In genomic region chr17:65485388-65486299, GRCh38 we compare ENCODE assay signal across 16 cellular contexts.
DNase-seq lines count a peak whose midpoint lies in the region; ATAC-seq and TF ChIP-seq lines count a peak whose summit lies in the region.
"Had no signal": no experiment of that assay in that cellular context is flagged by ENCODE, and none has a peak within 500 bp of the region (broad histone marks: within the 10 kb centered on the region; RNA-seq: fewer than 3 reads in every experiment).

No MANE protein-coding gene starts in this region.

- H3K4me1 ChIP-seq in ascending aorta: peaks cover 4 to 12% of the 10 kb centered on the region in 2 donors
- peaks cover 0 to 8% (median 0%) of the 10 kb centered on the region in 12 donors for H3K4me1 ChIP-seq in heart left ventricle
- H3K4me1 ChIP-seq in sigmoid colon: no peaks in the 10 kb centered on the region

- CTCF ChIA-PET in WTC11 (lab: Charles Lee): interaction anchor here (1.3 kb wide), 1 partner anchor 73 kb away, joined by 3 read pairs; no protein-coding TSS in a partner anchor

- peak; percentile 34 for DNase-seq in NCI-H1092 treated with DMSO at 0.1 percent for 48 hours (lab: John Stamatoyannopoulos, UW)
- DNase-seq in NCI-H1092 (lab: John Stamatoyannopoulos, UW): no peak
- peak; percentile 69 to 93 for DNase-seq in ascending aorta (ENCODE audit: low spot score in 2 of 2)
- peak; percentile 12 to 81 (median 33) for DNase-seq in heart left ventricle
- peak; percentile 53 for DNase-seq in sigmoid colon
- no peak for DNase-seq in WTC11 (ENCODE audit: low spot score)
- no peak for DNase-seq in NCI-H1105 treated with DMSO at 0.1 percent for 48 hours (lab: John Stamatoyannopoulos, UW)
- DNase-seq: 8988T; activated CD8-positive, alpha-beta memory T cell treated with anti-CD3 and anti-CD28 coated beads, Interleukin-2, amount 50 U/mL, for 48 hours; foreskin melanocyte; H9; Karpas-422; NCI-H187; SK-N-SH had no signal

- H3K4me1 Mint-ChIP-seq in WTC11: no peaks in the 10 kb centered on the region; the same call in 1 of the 2 replicates

- no peak overlapping the region for H3K27ac Mint-ChIP-seq in WTC11
- H3K27ac Mint-ChIP-seq: H9 had no signal

- no peak for TF ChIP-seq CTCF in ascending aorta (IDR thresholded peaks at IDR 0.05)
- no peak for TF ChIP-seq CTCF in heart left ventricle (IDR thresholded peaks at IDR 0.05)
- no peak for TF ChIP-seq CTCF in sigmoid colon (IDR thresholded peaks at IDR 0.05)
- TF ChIP-seq CTCF in WTC11 (IDR thresholded peaks at IDR 0.05): no peak

- no peak for TF ChIP-seq EP300 in sigmoid colon (IDR thresholded peaks at IDR 0.05)

- H3K27me3 ChIP-seq in ascending aorta (no peaks in the 10 kb centered on the region), heart left ventricle (no peaks in the 10 kb centered on the region), sigmoid colon (no peaks in the 10 kb centered on the region)

- TF ChIP-seq POLR2A in heart left ventricle (IDR thresholded peaks at IDR 0.05): no peak
- no peak for TF ChIP-seq POLR2A in sigmoid colon (IDR thresholded peaks at IDR 0.05)

- H3K27ac ChIP-seq in ascending aorta (peak overlapping the region; percentile 87 to 91), heart left ventricle (peak overlapping the region in 1 of 12 donors; percentile 33), sigmoid colon (no peak overlapping the region)
- H3K27ac ChIP-seq: VCaP had no signal

- WGBS in heart left ventricle, 4 donors: 34 to 58% (median 42%) methylated on average over 9 of the region's 9 CpGs
- WGBS in sigmoid colon, 2 donors: 62 to 70% methylated on average over 9 of the region's 9 CpGs

- H3K9me3 ChIP-seq in ascending aorta: no peaks in the 10 kb centered on the region
- no peaks in the 10 kb centered on the region for H3K9me3 ChIP-seq in heart left ventricle
- no peaks in the 10 kb centered on the region for H3K9me3 ChIP-seq in sigmoid colon
- H3K9me3 ChIP-seq: SK-N-SH had no signal

- H3K4me3 ChIP-seq in ascending aorta (no peak overlapping the region), heart left ventricle (no peak overlapping the region), sigmoid colon (no peak overlapping the region)

- POLR2A ChIA-PET in WTC11 (lab: Charles Lee): no interaction called here

- no peaks in the 10 kb centered on the region for H3K27me3 Mint-ChIP-seq in WTC11 (ENCODE audit: low read depth)

- H3K9me3 Mint-ChIP-seq in WTC11: peaks cover 29% of the 10 kb centered on the region

- intact Hi-C loops in ascending aorta (cut with DNase I): loop anchor here (1.0 to 5.0 kb wide), 4 partner anchors 13 to 73 kb away; no protein-coding TSS in a partner anchor
- intact Hi-C loops in heart left ventricle (cut with DNase I): no loop called here
- intact Hi-C loops in sigmoid colon (cut with DNase I): no loop called here

- H3K36me3 ChIP-seq in ascending aorta (no peaks in the 10 kb centered on the region), heart left ventricle (no peaks in the 10 kb centered on the region), sigmoid colon (no peaks in the 10 kb centered on the region)

- ATAC-seq in heart left ventricle (peak; percentile 73 to 90 (median 82)), WTC11 (no peak), HG03095 (IDR thresholded peaks at IDR 0.05; ENCODE audit: unreplicated experiment) (no peak)

- no peak overlapping the region for H3K4me3 Mint-ChIP-seq in WTC11
- H3K4me3 Mint-ChIP-seq: H9 had no signal

- peaks cover 5% of the 10 kb centered on the region for H3K36me3 Mint-ChIP-seq in WTC11

TF ChIP-seq in WTC11, 78 proteins besides CTCF, POLR2A, EP300 and RAD21:
- TF ChIP-seq JUN (CRISPR knock-in tag; IDR thresholded peaks at IDR 0.05) (no peak), ZNF121 (CRISPR knock-in tag; IDR thresholded peaks at IDR 0.05) (no peak), RORB (CRISPR knock-in tag; IDR thresholded peaks at IDR 0.05) (no peak), ARID4B (CRISPR knock-in tag; IDR thresholded peaks at IDR 0.05; ENCODE audit: borderline replicate concordance) (no peak), ZSCAN18 (CRISPR knock-in tag; IDR thresholded peaks at IDR 0.05) (no peak), E2F1 (CRISPR knock-in tag; IDR thresholded peaks at IDR 0.05) (no peak), ERG (CRISPR knock-in tag; IDR thresholded peaks at IDR 0.05) (no peak), AR (CRISPR knock-in tag; IDR thresholded peaks at IDR 0.05) (no peak), GTF2I (CRISPR knock-in tag; conservative IDR thresholded peaks at IDR 0.05) (no peak), ZNF232 (CRISPR knock-in tag; IDR thresholded peaks at IDR 0.05) (no peak)

Comparison
In these comparisons a context has a peak if more than half of its experiments do, and no peak if none do; other contexts are left out.
1. DNase-seq: peak in NCI-H1092 treated with DMSO at 0.1 percent for 48 hours (single experiment), ascending aorta (2 of 2), heart left ventricle (5 of 5) and sigmoid colon (single experiment); none in NCI-H1092 (single experiment), WTC11 (single experiment) and NCI-H1105 treated with DMSO at 0.1 percent for 48 hours (single experiment).
2. H3K27ac ChIP-seq: peak in ascending aorta (2 of 2); none in sigmoid colon (0 of 4).
3. ATAC-seq: peak in heart left ventricle (4 of 4); none in WTC11 (single experiment) and HG03095 (single experiment).